In genomic region chr12:92146865-92147264, GRCh38 we compare ENCODE assay signal across 1 cellular context.
TF ChIP-seq lines count a peak whose summit lies in the region.

No MANE protein-coding gene starts in this region.

TF ChIP-seq in GM23338, 12 proteins besides CTCF, POLR2A, EP300 and RAD21 (continued from another document):
- no peak for TF ChIP-seq ZNF462 (CRISPR knock-in tag; IDR thresholded peaks at IDR 0.05)
- no peak for TF ChIP-seq EZH2 (IDR thresholded peaks at IDR 0.05; ENCODE audit: low read depth, unreplicated experiment)
- TF ChIP-seq JUNB (IDR thresholded peaks at IDR 0.05; ENCODE audit: unreplicated experiment), result no peak
